ENCODE assay signal across 26 cellular contexts in genomic region chr5:75262278-75262677, GRCh38. TPM values are rescaled to one million over a fixed set of nuclear protein-coding genes. Genes with fewer than 3 reads are reported as not detected.
DNase-seq lines count a peak whose midpoint lies in the region; ATAC-seq and TF ChIP-seq lines count a peak whose summit lies in the region.
"Had no signal": no experiment of that assay in that cellular context is flagged by ENCODE, and none has a peak within 500 bp of the region (broad histone marks: within the 10 kb centered on the region; RNA-seq: fewer than 3 reads in every experiment).

No MANE protein-coding gene starts in this region.

- no peaks in the 10 kb centered on the region for H3K9me3 ChIP-seq in mucosa of descending colon
- no peaks in the 10 kb centered on the region for H3K9me3 ChIP-seq in transverse colon
- H3K9me3 ChIP-seq: BE2C had no signal

- TF ChIP-seq CTCF in mucosa of descending colon (IDR thresholded peaks at IDR 0.05) (no peak), transverse colon (IDR thresholded peaks at IDR 0.05) (no peak), GM20000 (IDR thresholded peaks at IDR 0.05; ENCODE audit: extremely low read depth, missing control alignments) (no peak)

- H3K36me3 ChIP-seq in mucosa of descending colon (ENCODE audit: low read depth) (no peaks in the 10 kb centered on the region), transverse colon (no peaks in the 10 kb centered on the region)
- H3K36me3 ChIP-seq: BE2C had no signal

- 41 to 54% methylated on average over 3 of the region's 3 CpGs for WGBS in transverse colon (ENCODE audit: low coverage in 1 of 2), 2 donors

- H3K4me3 ChIP-seq in mucosa of descending colon (no peak overlapping the region), transverse colon (no peak overlapping the region)
- H3K4me3 ChIP-seq: GM12878 had no signal

- H3K4me1 ChIP-seq in mucosa of descending colon (ENCODE audit: low read depth) (peaks cover 43% of the 10 kb centered on the region), transverse colon (peaks cover 0 to 48% (median 20%) of the 10 kb centered on the region in 4 donors)
- H3K4me1 ChIP-seq: BE2C had no signal

- H3K27me3 ChIP-seq in transverse colon: no peaks in the 10 kb centered on the region

- in situ Hi-C loops in transverse colon (cut with MboI; ENCODE audit: low pct_ligation_motif_present in 1 of 4, low pct_unique_long_range_greater_than_20kb in 1 of 4, low sequenced_read_pairs in 3 of 4): no loop called here

- no peak for TF ChIP-seq POLR2A in transverse colon (IDR thresholded peaks at IDR 0.05)

- peak; percentile 73 for ATAC-seq in mucosa of descending colon
- ATAC-seq: GM12878, Panc1 had no signal

- intact Hi-C loops in mucosa of descending colon (cut with DNase I, micrococcal nuclease): no loop called here
- intact Hi-C loops in transverse colon (cut with DNase I; ENCODE audit: low total_unique reads): no loop called here

- peak overlapping the region; percentile 15 to 74 (median 44) for H3K27ac ChIP-seq in transverse colon
- H3K27ac ChIP-seq: 22Rv1, HL-60 had no signal

- DNase-seq in DMS53 (lab: John Stamatoyannopoulos, UW) (peak; percentile 14), DMS53 treated with DMSO at 0.1 percent for 48 hours (lab: John Stamatoyannopoulos, UW; ENCODE audit: unreplicated experiment) (no peak), kidney glomerular epithelial cell (lab: John Stamatoyannopoulos, UW) (peak; percentile 53), mucosa of descending colon (no peak), transverse colon (no peak), HUDEP-2 (lab: John Stamatoyannopoulos, UW; ENCODE audit: unreplicated experiment in 76 of 76) (no peak), GM20000 (ENCODE audit: low spot score) (no peak)
- DNase-seq in stimulated activated naive CD4-positive, alpha-beta T cell treated with Interleukin-2 at 50 U/mL for 16 hours (lab: John Stamatoyannopoulos, UW): no peak
- DNase-seq: ACHN; BE2C; CD8-positive, alpha-beta memory T cell; GDM1; Karpas-422; NCI-H1092; NCI-H1417 treated with DMSO at 0.1 percent for 48 hours; NCI-H187; NCI-H2081 treated with DMSO at 0.1 percent for 48 hours; NCI-H2171; NCI-H226; NCI-H510A; NCI-H69; SHP77 treated with DMSO at 0.1 percent for 48 hours had no signal

- no peak for TF ChIP-seq EP300 in transverse colon (IDR thresholded peaks at IDR 0.05; ENCODE audit: low read depth)

RNA-seq across cellular contexts. Expression of gene ANKRD31, which starts 25.6 kb away (rescaled TPM):
- total RNA-seq in mucosa of descending colon (under 1 TPM; 0.14 to 0.17 (median 0.16) TPM), transverse colon (under 1 TPM in 1 of 4 donors, not detected in 3; 0.16 TPM)

Comparison
In these comparisons a context has a peak if more than half of its experiments do, and no peak if none do; other contexts are left out.
1. DNase-seq: peak in DMS53 (single experiment) and kidney glomerular epithelial cell (single experiment); none in DMS53 treated with DMSO at 0.1 percent for 48 hours (single experiment), mucosa of descending colon (0 of 3), transverse colon (single experiment), HUDEP-2 (0 of 76), GM20000 (single experiment) and stimulated activated naive CD4-positive, alpha-beta T cell treated with Interleukin-2 at 50 U/mL for 16 hours (single experiment).